In genomic region chr12:57138526-57139272, GRCh38 we compare ENCODE assay signal across 1 cellular context.
TF ChIP-seq lines count a peak whose summit lies in the region.

No MANE protein-coding gene starts in this region.

TF ChIP-seq in HepG2, 621 proteins besides CTCF, POLR2A, EP300 and RAD21 (continued from another document and continues in another):
- TF ChIP-seq HNF4G (IDR thresholded peaks at IDR 0.05; ENCODE audit: borderline replicate concordance, low read depth, low read length), result 0 out of 2 replicates have a peak, but pooled peaks have one; percentile 71
- no peak; the same call in 1 of the 2 replicates for TF ChIP-seq HNF4G (CRISPR knock-in tag; IDR thresholded peaks at IDR 0.05; ENCODE audit: borderline replicate concordance, low read depth)
- TF ChIP-seq LCORL (IDR thresholded peaks at IDR 0.05), result no peak
- TF ChIP-seq LCORL (CRISPR knock-in tag; IDR thresholded peaks at IDR 0.05), result peak; percentile 74; the same call in 1 of the 2 replicates
- no peak for TF ChIP-seq KDM1A (CRISPR knock-in tag; IDR thresholded peaks at IDR 0.05)
- TF ChIP-seq, protein P1, sequence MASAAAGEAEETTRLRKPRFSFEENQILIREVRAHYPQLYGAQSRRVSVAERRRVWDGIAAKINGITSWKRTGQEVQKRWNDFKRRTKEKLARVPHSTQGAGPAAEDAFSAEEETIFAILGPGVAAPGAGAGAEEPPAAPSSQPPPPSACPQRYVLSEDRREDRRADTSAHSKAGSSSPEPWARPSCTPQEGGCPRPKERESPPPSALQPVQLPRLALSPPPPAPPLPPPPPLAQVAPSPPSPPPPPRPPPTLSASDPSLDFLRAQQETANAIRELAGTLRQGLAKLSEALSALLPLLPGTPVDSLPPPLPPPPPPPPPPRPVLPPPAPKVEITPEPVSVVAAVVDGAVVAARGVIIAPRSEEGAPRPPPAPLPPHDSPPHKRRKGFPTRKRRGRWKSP (CRISPR knock-in tag; IDR thresholded peaks at IDR 0.05), result 0 out of 2 replicates have a peak, but pooled peaks have one; percentile 20
- TF ChIP-seq NCOR1 (IDR thresholded peaks at IDR 0.05; ENCODE audit: borderline replicate concordance, low read length), result peak; percentile 91; the same call in 1 of the 2 replicates
- peak; percentile 91 for TF ChIP-seq MAZ (IDR thresholded peaks at IDR 0.05; ENCODE audit: borderline replicate concordance, low read depth, low read length)
- TF ChIP-seq MAZ (CRISPR knock-in tag; IDR thresholded peaks at IDR 0.05; ENCODE audit: low read depth), result peak; percentile 46; the same call in 1 of the 2 replicates
- TF ChIP-seq ZSCAN31 (CRISPR knock-in tag; IDR thresholded peaks at IDR 0.05; ENCODE audit: low read depth), result no peak
- no peak for TF ChIP-seq EEA1 (CRISPR knock-in tag; IDR thresholded peaks at IDR 0.05; ENCODE audit: borderline replicate concordance)
- no peak for TF ChIP-seq ATAD3A (CRISPR knock-in tag; IDR thresholded peaks at IDR 0.05)
- TF ChIP-seq ZNF782 (CRISPR knock-in tag; IDR thresholded peaks at IDR 0.05; ENCODE audit: borderline replicate concordance), result no peak
- TF ChIP-seq ZNF790 (CRISPR knock-in tag; IDR thresholded peaks at IDR 0.05; ENCODE audit: borderline replicate concordance), result no peak
- no peak for TF ChIP-seq PAX8 (CRISPR knock-in tag; IDR thresholded peaks at IDR 0.05; ENCODE audit: borderline replicate concordance)
- TF ChIP-seq ZNF878 (CRISPR knock-in tag; IDR thresholded peaks at IDR 0.05), result no peak
- TF ChIP-seq NBN (conservative IDR thresholded peaks at IDR 0.05), result no peak
- TF ChIP-seq ZNF556 (CRISPR knock-in tag; IDR thresholded peaks at IDR 0.05; ENCODE audit: borderline replicate concordance), result no peak; the same call in 1 of the 2 replicates
- TF ChIP-seq U2AF2 (IDR thresholded peaks at IDR 0.05; ENCODE audit: low read depth, low read length), result no peak
- no peak; the same call in 1 of the 2 replicates for TF ChIP-seq ETV5 (CRISPR knock-in tag; IDR thresholded peaks at IDR 0.05; ENCODE audit: borderline replicate concordance)
- TF ChIP-seq ZNF337 (CRISPR knock-in tag; IDR thresholded peaks at IDR 0.05; ENCODE audit: borderline replicate concordance, low read depth), result no peak
- TF ChIP-seq, protein P2, sequence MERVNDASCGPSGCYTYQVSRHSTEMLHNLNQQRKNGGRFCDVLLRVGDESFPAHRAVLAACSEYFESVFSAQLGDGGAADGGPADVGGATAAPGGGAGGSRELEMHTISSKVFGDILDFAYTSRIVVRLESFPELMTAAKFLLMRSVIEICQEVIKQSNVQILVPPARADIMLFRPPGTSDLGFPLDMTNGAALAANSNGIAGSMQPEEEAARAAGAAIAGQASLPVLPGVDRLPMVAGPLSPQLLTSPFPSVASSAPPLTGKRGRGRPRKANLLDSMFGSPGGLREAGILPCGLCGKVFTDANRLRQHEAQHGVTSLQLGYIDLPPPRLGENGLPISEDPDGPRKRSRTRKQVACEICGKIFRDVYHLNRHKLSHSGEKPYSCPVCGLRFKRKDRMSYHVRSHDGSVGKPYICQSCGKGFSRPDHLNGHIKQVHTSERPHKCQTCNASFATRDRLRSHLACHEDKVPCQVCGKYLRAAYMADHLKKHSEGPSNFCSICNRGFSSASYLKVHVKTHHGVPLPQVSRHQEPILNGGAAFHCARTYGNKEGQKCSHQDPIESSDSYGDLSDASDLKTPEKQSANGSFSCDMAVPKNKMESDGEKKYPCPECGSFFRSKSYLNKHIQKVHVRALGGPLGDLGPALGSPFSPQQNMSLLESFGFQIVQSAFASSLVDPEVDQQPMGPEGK (CRISPR knock-in tag; IDR thresholded peaks at IDR 0.05), result peak; percentile 84
- TF ChIP-seq MED1 (CRISPR knock-in tag; IDR thresholded peaks at IDR 0.05), result peak; percentile 49; the same call in 1 of the 2 replicates
- TF ChIP-seq CC2D1A (CRISPR knock-in tag; IDR thresholded peaks at IDR 0.05), result no peak
- peak; percentile 20 for TF ChIP-seq YY1 (IDR thresholded peaks at IDR 0.05; ENCODE audit: insufficient read depth, insufficient replicate concordance, low read depth, low read length)
- 0 out of 2 replicates have a peak, but pooled peaks have one; percentile 41 for TF ChIP-seq PRDM10 (CRISPR knock-in tag; IDR thresholded peaks at IDR 0.05; ENCODE audit: low read depth)
- no peak for TF ChIP-seq ZBTB8A (CRISPR knock-in tag; IDR thresholded peaks at IDR 0.05; ENCODE audit: borderline replicate concordance, low read depth)
- no peak for TF ChIP-seq NCOA5 (CRISPR knock-in tag; IDR thresholded peaks at IDR 0.05)
- TF ChIP-seq, protein P3, sequence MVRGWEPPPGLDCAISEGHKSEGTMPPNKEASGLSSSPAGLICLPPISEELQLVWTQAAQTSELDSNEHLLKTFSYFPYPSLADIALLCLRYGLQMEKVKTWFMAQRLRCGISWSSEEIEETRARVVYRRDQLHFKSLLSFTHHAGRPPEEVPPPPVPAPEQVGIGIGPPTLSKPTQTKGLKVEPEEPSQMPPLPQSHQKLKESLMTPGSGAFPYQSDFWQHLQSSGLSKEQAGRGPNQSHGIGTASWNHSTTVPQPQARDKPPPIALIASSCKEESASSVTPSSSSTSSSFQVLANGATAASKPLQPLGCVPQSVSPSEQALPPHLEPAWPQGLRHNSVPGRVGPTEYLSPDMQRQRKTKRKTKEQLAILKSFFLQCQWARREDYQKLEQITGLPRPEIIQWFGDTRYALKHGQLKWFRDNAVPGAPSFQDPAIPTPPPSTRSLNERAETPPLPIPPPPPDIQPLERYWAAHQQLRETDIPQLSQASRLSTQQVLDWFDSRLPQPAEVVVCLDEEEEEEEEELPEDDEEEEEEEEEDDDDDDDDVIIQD (CRISPR knock-in tag; IDR thresholded peaks at IDR 0.05; ENCODE audit: low read depth), result no peak
- TF ChIP-seq ZFP1 (CRISPR knock-in tag; IDR thresholded peaks at IDR 0.05), result no peak
- TF ChIP-seq ATF1 (CRISPR knock-in tag; IDR thresholded peaks at IDR 0.05), result no peak
- no peak for TF ChIP-seq ZNF703 (CRISPR knock-in tag; IDR thresholded peaks at IDR 0.05; ENCODE audit: borderline replicate concordance)
- TF ChIP-seq, protein P4, sequence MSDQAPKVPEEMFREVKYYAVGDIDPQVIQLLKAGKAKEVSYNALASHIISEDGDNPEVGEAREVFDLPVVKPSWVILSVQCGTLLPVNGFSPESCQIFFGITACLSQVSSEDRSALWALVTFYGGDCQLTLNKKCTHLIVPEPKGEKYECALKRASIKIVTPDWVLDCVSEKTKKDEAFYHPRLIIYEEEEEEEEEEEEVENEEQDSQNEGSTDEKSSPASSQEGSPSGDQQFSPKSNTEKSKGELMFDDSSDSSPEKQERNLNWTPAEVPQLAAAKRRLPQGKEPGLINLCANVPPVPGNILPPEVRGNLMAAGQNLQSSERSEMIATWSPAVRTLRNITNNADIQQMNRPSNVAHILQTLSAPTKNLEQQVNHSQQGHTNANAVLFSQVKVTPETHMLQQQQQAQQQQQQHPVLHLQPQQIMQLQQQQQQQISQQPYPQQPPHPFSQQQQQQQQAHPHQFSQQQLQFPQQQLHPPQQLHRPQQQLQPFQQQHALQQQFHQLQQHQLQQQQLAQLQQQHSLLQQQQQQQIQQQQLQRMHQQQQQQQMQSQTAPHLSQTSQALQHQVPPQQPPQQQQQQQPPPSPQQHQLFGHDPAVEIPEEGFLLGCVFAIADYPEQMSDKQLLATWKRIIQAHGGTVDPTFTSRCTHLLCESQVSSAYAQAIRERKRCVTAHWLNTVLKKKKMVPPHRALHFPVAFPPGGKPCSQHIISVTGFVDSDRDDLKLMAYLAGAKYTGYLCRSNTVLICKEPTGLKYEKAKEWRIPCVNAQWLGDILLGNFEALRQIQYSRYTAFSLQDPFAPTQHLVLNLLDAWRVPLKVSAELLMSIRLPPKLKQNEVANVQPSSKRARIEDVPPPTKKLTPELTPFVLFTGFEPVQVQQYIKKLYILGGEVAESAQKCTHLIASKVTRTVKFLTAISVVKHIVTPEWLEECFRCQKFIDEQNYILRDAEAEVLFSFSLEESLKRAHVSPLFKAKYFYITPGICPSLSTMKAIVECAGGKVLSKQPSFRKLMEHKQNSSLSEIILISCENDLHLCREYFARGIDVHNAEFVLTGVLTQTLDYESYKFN (CRISPR knock-in tag; conservative IDR thresholded peaks at IDR 0.05), result peak; percentile 85
- TF ChIP-seq JUND (CRISPR knock-in tag; IDR thresholded peaks at IDR 0.05), result no peak
- TF ChIP-seq MATR3 (CRISPR knock-in tag; IDR thresholded peaks at IDR 0.05), result no peak
- no peak for TF ChIP-seq SMAD9 (CRISPR knock-in tag; IDR thresholded peaks at IDR 0.05)
- no peak for TF ChIP-seq ATM (IDR thresholded peaks at IDR 0.05; ENCODE audit: borderline replicate concordance)
- no peak for TF ChIP-seq ZNF136 (CRISPR knock-in tag; IDR thresholded peaks at IDR 0.05; ENCODE audit: low read depth)
- no peak for TF ChIP-seq WIZ (CRISPR knock-in tag; IDR thresholded peaks at IDR 0.05)
- no peak for TF ChIP-seq GZF1 (CRISPR knock-in tag; IDR thresholded peaks at IDR 0.05)
- TF ChIP-seq NFYC (CRISPR knock-in tag; IDR thresholded peaks at IDR 0.05), result no peak
- TF ChIP-seq ZNF674 (CRISPR knock-in tag; IDR thresholded peaks at IDR 0.05; ENCODE audit: low read depth), result no peak
- no peak for TF ChIP-seq ZNF597 (CRISPR knock-in tag; IDR thresholded peaks at IDR 0.05)
- TF ChIP-seq RNF219 (CRISPR knock-in tag; IDR thresholded peaks at IDR 0.05), result no peak
- TF ChIP-seq ZKSCAN1 (IDR thresholded peaks at IDR 0.05; ENCODE audit: low read length), result no peak
- no peak for TF ChIP-seq SOX6 (IDR thresholded peaks at IDR 0.05)
- TF ChIP-seq SOX6 (CRISPR knock-in tag; IDR thresholded peaks at IDR 0.05), result 0 out of 2 replicates have a peak, but pooled peaks have one; percentile 54
- TF ChIP-seq SP5 (CRISPR knock-in tag; IDR thresholded peaks at IDR 0.05; ENCODE audit: borderline replicate concordance, low read depth), result no peak
- peak; percentile 80 for TF ChIP-seq NR2F6 (IDR thresholded peaks at IDR 0.05)
- peak; percentile 85 for TF ChIP-seq NR2F6 (CRISPR knock-in tag; IDR thresholded peaks at IDR 0.05)
- no peak for TF ChIP-seq HNRNPLL (IDR thresholded peaks at IDR 0.05; ENCODE audit: low read depth, low read length, poor library complexity, severe bottlenecking)
- TF ChIP-seq HHEX (CRISPR knock-in tag; IDR thresholded peaks at IDR 0.05), result 0 out of 2 replicates have a peak, but pooled peaks have one; percentile 17
- TF ChIP-seq ZNF777 (CRISPR knock-in tag; IDR thresholded peaks at IDR 0.05), result no peak
- no peak for TF ChIP-seq ZBTB7A (CRISPR knock-in tag; IDR thresholded peaks at IDR 0.05)
- no peak for TF ChIP-seq KLF13 (CRISPR knock-in tag; IDR thresholded peaks at IDR 0.05)
- TF ChIP-seq ZFYVE20 (CRISPR knock-in tag; IDR thresholded peaks at IDR 0.05; ENCODE audit: borderline replicate concordance, low read depth), result no peak
- no peak for TF ChIP-seq IRX3 (CRISPR knock-in tag; IDR thresholded peaks at IDR 0.05; ENCODE audit: borderline replicate concordance, low read depth)
- TF ChIP-seq ZNF382 (CRISPR knock-in tag; IDR thresholded peaks at IDR 0.05; ENCODE audit: borderline replicate concordance), result no peak
- TF ChIP-seq GABPB1 (CRISPR knock-in tag; IDR thresholded peaks at IDR 0.05), result no peak
- TF ChIP-seq THAP8 (CRISPR knock-in tag; IDR thresholded peaks at IDR 0.05; ENCODE audit: borderline replicate concordance), result no peak
- no peak for TF ChIP-seq ZZZ3 (CRISPR knock-in tag; IDR thresholded peaks at IDR 0.05; ENCODE audit: borderline replicate concordance)
